1 cellular context compared by ENCODE assay signal in genomic region chr7:107035446-107035845, GRCh38.
TF ChIP-seq lines count a peak whose summit lies in the region.

No MANE protein-coding gene starts in this region.

TF ChIP-seq in K562, 482 proteins besides CTCF, POLR2A, EP300 and RAD21 (continued from another document and continues in another):
- TF ChIP-seq, protein P1, sequence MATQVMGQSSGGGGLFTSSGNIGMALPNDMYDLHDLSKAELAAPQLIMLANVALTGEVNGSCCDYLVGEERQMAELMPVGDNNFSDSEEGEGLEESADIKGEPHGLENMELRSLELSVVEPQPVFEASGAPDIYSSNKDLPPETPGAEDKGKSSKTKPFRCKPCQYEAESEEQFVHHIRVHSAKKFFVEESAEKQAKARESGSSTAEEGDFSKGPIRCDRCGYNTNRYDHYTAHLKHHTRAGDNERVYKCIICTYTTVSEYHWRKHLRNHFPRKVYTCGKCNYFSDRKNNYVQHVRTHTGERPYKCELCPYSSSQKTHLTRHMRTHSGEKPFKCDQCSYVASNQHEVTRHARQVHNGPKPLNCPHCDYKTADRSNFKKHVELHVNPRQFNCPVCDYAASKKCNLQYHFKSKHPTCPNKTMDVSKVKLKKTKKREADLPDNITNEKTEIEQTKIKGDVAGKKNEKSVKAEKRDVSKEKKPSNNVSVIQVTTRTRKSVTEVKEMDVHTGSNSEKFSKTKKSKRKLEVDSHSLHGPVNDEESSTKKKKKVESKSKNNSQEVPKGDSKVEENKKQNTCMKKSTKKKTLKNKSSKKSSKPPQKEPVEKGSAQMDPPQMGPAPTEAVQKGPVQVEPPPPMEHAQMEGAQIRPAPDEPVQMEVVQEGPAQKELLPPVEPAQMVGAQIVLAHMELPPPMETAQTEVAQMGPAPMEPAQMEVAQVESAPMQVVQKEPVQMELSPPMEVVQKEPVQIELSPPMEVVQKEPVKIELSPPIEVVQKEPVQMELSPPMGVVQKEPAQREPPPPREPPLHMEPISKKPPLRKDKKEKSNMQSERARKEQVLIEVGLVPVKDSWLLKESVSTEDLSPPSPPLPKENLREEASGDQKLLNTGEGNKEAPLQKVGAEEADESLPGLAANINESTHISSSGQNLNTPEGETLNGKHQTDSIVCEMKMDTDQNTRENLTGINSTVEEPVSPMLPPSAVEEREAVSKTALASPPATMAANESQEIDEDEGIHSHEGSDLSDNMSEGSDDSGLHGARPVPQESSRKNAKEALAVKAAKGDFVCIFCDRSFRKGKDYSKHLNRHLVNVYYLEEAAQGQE (CRISPR knock-in tag; IDR thresholded peaks at IDR 0.05; ENCODE audit: low read depth): no peak
- TF ChIP-seq ZNF384 (IDR thresholded peaks at IDR 0.05; ENCODE audit: low read depth, low read length): peak; percentile 18
- no peak for TF ChIP-seq E2F1 (CRISPR knock-in tag; IDR thresholded peaks at IDR 0.05)
- no peak for TF ChIP-seq ZNF146 (CRISPR knock-in tag; IDR thresholded peaks at IDR 0.05; ENCODE audit: unreplicated experiment)
- no peak for TF ChIP-seq RBM25 (IDR thresholded peaks at IDR 0.05; ENCODE audit: low read depth, low read length, severe bottlenecking)
- no peak for TF ChIP-seq BHLHE40 (IDR thresholded peaks at IDR 0.05; ENCODE audit: low read length)
- TF ChIP-seq MED1 (CRISPR knock-in tag; IDR thresholded peaks at IDR 0.05; ENCODE audit: borderline replicate concordance): no peak
- no peak for TF ChIP-seq CBX5 (IDR thresholded peaks at IDR 0.05; ENCODE audit: borderline replicate concordance, low read depth)
- no peak for TF ChIP-seq ZNF830 (CRISPR knock-in tag; IDR thresholded peaks at IDR 0.05)
- no peak for TF ChIP-seq PHB2 (IDR thresholded peaks at IDR 0.05; ENCODE audit: low read depth)
- TF ChIP-seq, protein P2, sequence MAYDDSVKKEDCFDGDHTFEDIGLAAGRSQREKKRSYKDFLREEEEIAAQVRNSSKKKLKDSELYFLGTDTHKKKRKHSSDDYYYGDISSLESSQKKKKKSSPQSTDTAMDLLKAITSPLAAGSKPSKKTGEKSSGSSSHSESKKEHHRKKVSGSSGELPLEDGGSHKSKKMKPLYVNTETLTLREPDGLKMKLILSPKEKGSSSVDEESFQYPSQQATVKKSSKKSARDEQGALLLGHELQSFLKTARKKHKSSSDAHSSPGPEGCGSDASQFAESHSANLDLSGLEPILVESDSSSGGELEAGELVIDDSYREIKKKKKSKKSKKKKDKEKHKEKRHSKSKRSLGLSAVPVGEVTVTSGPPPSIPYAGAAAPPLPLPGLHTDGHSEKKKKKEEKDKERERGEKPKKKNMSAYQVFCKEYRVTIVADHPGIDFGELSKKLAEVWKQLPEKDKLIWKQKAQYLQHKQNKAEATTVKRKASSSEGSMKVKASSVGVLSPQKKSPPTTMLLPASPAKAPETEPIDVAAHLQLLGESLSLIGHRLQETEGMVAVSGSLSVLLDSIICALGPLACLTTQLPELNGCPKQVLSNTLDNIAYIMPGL (CRISPR knock-in tag; IDR thresholded peaks at IDR 0.05): no peak
- no peak for TF ChIP-seq HNRNPK (IDR thresholded peaks at IDR 0.05; ENCODE audit: low read depth, low read length, poor library complexity, severe bottlenecking)
- TF ChIP-seq NR1H2 (CRISPR knock-in tag; IDR thresholded peaks at IDR 0.05): no peak
- peak; percentile 94 for TF ChIP-seq JUNB (CRISPR knock-in tag; conservative IDR thresholded peaks at IDR 0.05)
- TF ChIP-seq, protein P3, sequence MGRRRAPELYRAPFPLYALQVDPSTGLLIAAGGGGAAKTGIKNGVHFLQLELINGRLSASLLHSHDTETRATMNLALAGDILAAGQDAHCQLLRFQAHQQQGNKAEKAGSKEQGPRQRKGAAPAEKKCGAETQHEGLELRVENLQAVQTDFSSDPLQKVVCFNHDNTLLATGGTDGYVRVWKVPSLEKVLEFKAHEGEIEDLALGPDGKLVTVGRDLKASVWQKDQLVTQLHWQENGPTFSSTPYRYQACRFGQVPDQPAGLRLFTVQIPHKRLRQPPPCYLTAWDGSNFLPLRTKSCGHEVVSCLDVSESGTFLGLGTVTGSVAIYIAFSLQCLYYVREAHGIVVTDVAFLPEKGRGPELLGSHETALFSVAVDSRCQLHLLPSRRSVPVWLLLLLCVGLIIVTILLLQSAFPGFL (CRISPR knock-in tag; IDR thresholded peaks at IDR 0.05): no peak
- no peak; the same call in none of the 2 replicates for TF ChIP-seq CXXC5 (CRISPR knock-in tag; IDR thresholded peaks at IDR 0.05)
- peak; percentile 28 for TF ChIP-seq RFX1 (IDR thresholded peaks at IDR 0.05)
- peak; percentile 97 for TF ChIP-seq ZEB2 (IDR thresholded peaks at IDR 0.05)
- no peak for TF ChIP-seq ZNF583 (CRISPR knock-in tag; IDR thresholded peaks at IDR 0.05)
- TF ChIP-seq ADNP (tag; IDR thresholded peaks at IDR 0.05): no peak
- TF ChIP-seq ZBTB40 (IDR thresholded peaks at IDR 0.05): no peak
- TF ChIP-seq ZBTB40 (CRISPR knock-in tag; IDR thresholded peaks at IDR 0.05): no peak
- TF ChIP-seq CHCHD3 (CRISPR knock-in tag; IDR thresholded peaks at IDR 0.05): no peak
- TF ChIP-seq FOXK1 (CRISPR knock-in tag; IDR thresholded peaks at IDR 0.05; ENCODE audit: borderline replicate concordance): no peak
- TF ChIP-seq ZNF175 (CRISPR knock-in tag; IDR thresholded peaks at IDR 0.05; ENCODE audit: low read depth): peak; percentile 61; the same call in 1 of the 2 replicates
- no peak for TF ChIP-seq NCOA4 (IDR thresholded peaks at IDR 0.05; ENCODE audit: partially characterized antibody)
- TF ChIP-seq, protein P4, sequence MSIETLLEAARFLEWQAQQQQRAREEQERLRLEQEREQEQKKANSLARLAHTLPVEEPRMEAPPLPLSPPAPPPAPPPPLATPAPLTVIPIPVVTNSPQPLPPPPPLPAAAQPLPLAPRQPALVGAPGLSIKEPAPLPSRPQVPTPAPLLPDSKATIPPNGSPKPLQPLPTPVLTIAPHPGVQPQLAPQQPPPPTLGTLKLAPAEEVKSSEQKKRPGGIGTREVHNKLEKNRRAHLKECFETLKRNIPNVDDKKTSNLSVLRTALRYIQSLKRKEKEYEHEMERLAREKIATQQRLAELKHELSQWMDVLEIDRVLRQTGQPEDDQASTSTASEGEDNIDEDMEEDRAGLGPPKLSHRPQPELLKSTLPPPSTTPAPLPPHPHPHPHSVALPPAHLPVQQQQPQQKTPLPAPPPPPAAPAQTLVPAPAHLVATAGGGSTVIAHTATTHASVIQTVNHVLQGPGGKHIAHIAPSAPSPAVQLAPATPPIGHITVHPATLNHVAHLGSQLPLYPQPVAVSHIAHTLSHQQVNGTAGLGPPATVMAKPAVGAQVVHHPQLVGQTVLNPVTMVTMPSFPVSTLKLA (conservative IDR thresholded peaks at IDR 0.05): peak in 1 of 2 experiments; percentile 56; a peak in 1 of 4 replicates
- TF ChIP-seq SNRNP70 (optimal IDR thresholded peaks at IDR 0.05; ENCODE audit: low read depth, low read length): no peak
- TF ChIP-seq ZNF707 (CRISPR knock-in tag; conservative IDR thresholded peaks at IDR 0.05): peak; percentile 41; the same call in 1 of the 2 replicates
- no peak for TF ChIP-seq ZNF57 (CRISPR knock-in tag; IDR thresholded peaks at IDR 0.05)
- no peak for TF ChIP-seq TEAD2 (tag; IDR thresholded peaks at IDR 0.05)
- TF ChIP-seq BRF2 (IDR thresholded peaks at IDR 0.05; ENCODE audit: borderline replicate concordance, insufficient read depth, insufficient read length): no peak
- no peak for TF ChIP-seq ZSCAN29 (IDR thresholded peaks at IDR 0.05)
- TF ChIP-seq IFI16 (CRISPR knock-in tag; IDR thresholded peaks at IDR 0.05): no peak
- TF ChIP-seq ZNF133 (CRISPR knock-in tag; IDR thresholded peaks at IDR 0.05): no peak
- TF ChIP-seq POLR3A (IDR thresholded peaks at IDR 0.05; ENCODE audit: borderline replicate concordance, extremely low read depth, insufficient read depth, insufficient read length): no peak
- TF ChIP-seq BCOR (IDR thresholded peaks at IDR 0.05): peak; percentile 48; the same call in 1 of the 2 replicates
- TF ChIP-seq TAF1 (IDR thresholded peaks at IDR 0.05; ENCODE audit: control insufficient read depth, extremely low read depth, insufficient read depth, low read length, severe bottlenecking): no peak
- TF ChIP-seq, protein P5, sequence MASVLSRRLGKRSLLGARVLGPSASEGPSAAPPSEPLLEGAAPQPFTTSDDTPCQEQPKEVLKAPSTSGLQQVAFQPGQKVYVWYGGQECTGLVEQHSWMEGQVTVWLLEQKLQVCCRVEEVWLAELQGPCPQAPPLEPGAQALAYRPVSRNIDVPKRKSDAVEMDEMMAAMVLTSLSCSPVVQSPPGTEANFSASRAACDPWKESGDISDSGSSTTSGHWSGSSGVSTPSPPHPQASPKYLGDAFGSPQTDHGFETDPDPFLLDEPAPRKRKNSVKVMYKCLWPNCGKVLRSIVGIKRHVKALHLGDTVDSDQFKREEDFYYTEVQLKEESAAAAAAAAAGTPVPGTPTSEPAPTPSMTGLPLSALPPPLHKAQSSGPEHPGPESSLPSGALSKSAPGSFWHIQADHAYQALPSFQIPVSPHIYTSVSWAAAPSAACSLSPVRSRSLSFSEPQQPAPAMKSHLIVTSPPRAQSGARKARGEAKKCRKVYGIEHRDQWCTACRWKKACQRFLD (CRISPR knock-in tag; IDR thresholded peaks at IDR 0.05): peak; percentile 54; the same call in 1 of the 2 replicates
- no peak for TF ChIP-seq IRF2 (CRISPR knock-in tag; IDR thresholded peaks at IDR 0.05)
- TF ChIP-seq CBX3 (IDR thresholded peaks at IDR 0.05; ENCODE audit: borderline replicate concordance in 1 of 2, low read length in 2 of 2): peak in 1 of 2 experiments; percentile 95; a peak in 2 of 3 replicates
- TF ChIP-seq EHMT2 (IDR thresholded peaks at IDR 0.05): peak; percentile 90
